19 cellular contexts compared by ENCODE assay signal in genomic region chr20:18176318-18176785, GRCh38. TPM values are rescaled to one million over a fixed set of nuclear protein-coding genes. Genes with fewer than 3 reads are reported as not detected.
A peak's percentile ranks its signal among the peaks of the same experiment; 100 is the strongest.
DNase-seq lines count a peak whose midpoint lies in the region; ATAC-seq and TF ChIP-seq lines count a peak whose summit lies in the region.
"Had no signal": no experiment of that assay in that cellular context is flagged by ENCODE, and none has a peak within 500 bp of the region (broad histone marks: within the 10 kb centered on the region; RNA-seq: fewer than 3 reads in every experiment).

No MANE protein-coding gene starts in this region.

- intact Hi-C loops in Caco-2 (cut with micrococcal nuclease; ENCODE audit: unreplicated experiment) (no loop called here), ovary (cut with DNase I) (no loop called here)

- no peak overlapping the region for H3K27ac ChIP-seq in HEK293 (ENCODE audit: extremely low read depth, low read depth, low read length)
- no peak overlapping the region for H3K27ac ChIP-seq in ovary
- H3K27ac ChIP-seq: gastrocnemius medialis, SJCRH30, skin epidermis had no signal

- peaks cover 7% of the 10 kb centered on the region for H3K4me1 Mint-ChIP-seq in Caco-2 (ENCODE audit: low read depth, unreplicated experiment)
- H3K4me1 Mint-ChIP-seq in type B pancreatic cell (ENCODE audit: unreplicated experiment) = peaks cover 4% of the 10 kb centered on the region
- H3K4me1 Mint-ChIP-seq: brain had no signal

- DNase-seq in Caco-2 = peak in 1 of 2 experiments; percentile 34
- DNase-seq in RKO (ENCODE audit: low spot score) = peak; percentile 8
- peak; percentile 59 for DNase-seq in iPS-NIHi11 (ENCODE audit: low spot score)
- DNase-seq in stimulated activated CD4-positive, alpha-beta T cell treated with anti-CD3 and anti-CD28 coated beads, Interleukin-15, amount 100 ng/mL, for 24 hours = no peak
- no peak for DNase-seq in type B pancreatic cell (ENCODE audit: extremely low spot score, unreplicated experiment)
- no peak for DNase-seq in ovary
- DNase-seq: activated CD4-positive, alpha-beta T cell treated with anti-CD3 and anti-CD28 coated beads for 1 hour; activated naive CD4-positive, alpha-beta T cell; gastrocnemius medialis; GDM1; NCI-H510A; SJCRH30; stimulated activated CD4-positive, alpha-beta T cell treated with anti-CD3 and anti-CD28 coated beads, Interleukin-4, amount 100 ng/mL, for 4 hours had no signal

- peaks cover 8% of the 10 kb centered on the region for H3K9me3 Mint-ChIP-seq in Caco-2 (ENCODE audit: unreplicated experiment)
- no peaks in the 10 kb centered on the region for H3K9me3 Mint-ChIP-seq in type B pancreatic cell

- TF ChIP-seq CTCF in Caco-2 (IDR thresholded peaks at IDR 0.05; ENCODE audit: insufficient read depth in 1 of 2, low read depth in 1 of 2, low read length in 1 of 2, severe bottlenecking in 1 of 2, unreplicated experiment in 1 of 2) = no peak
- no peak; the same call in 1 of the 2 replicates for TF ChIP-seq CTCF in HEK293 (tag by site-specific recombination; IDR thresholded peaks at IDR 0.05)
- TF ChIP-seq CTCF in type B pancreatic cell (conservative IDR thresholded peaks at IDR 0.05) = no peak
- TF ChIP-seq CTCF in ovary (IDR thresholded peaks at IDR 0.05) = no peak

- POLR2A ChIA-PET in Caco-2 (lab: Charles Lee) (interaction anchor here (0.7 kb wide), 1 partner anchor 1067 kb away, joined by 9 read pairs; no protein-coding TSS in a partner anchor), HEK293 (lab: Yijun Ruan, JAX) (interaction anchor here (0.6 kb wide), 1 partner anchor 399 kb away, joined by 3 read pairs; no protein-coding TSS in a partner anchor)

- no peak for TF ChIP-seq POLR2A in ovary (IDR thresholded peaks at IDR 0.05)

- H3K27me3 Mint-ChIP-seq in Caco-2 (ENCODE audit: insufficient read depth, unreplicated experiment) (no peaks in the 10 kb centered on the region), type B pancreatic cell (no peaks in the 10 kb centered on the region)
- H3K27me3 Mint-ChIP-seq: brain had no signal

- H3K4me3 ChIP-seq in Caco-2 (ENCODE audit: low read depth, low read length) (no peak overlapping the region), HEK293 (ENCODE audit: low read depth, low read length) (no peak overlapping the region), ovary (no peak overlapping the region)
- H3K4me3 ChIP-seq: gastrocnemius medialis, GM12878, lung, SJCRH30, skin epidermis had no signal

- H3K4me1 ChIP-seq in Caco-2 (no peaks in the 10 kb centered on the region), HEK293 (ENCODE audit: control insufficient read depth, insufficient read depth, low read length) (no peaks in the 10 kb centered on the region), ovary (ENCODE audit: insufficient read depth) (no peaks in the 10 kb centered on the region)
- H3K4me1 ChIP-seq: SJCRH30 had no signal

- H3K9me3 ChIP-seq in Caco-2 (peaks cover 11% of the 10 kb centered on the region; the same call in 1 of the 2 replicates), HEK293 (ENCODE audit: control insufficient read depth, insufficient read depth, low read depth, low read length) (no peaks in the 10 kb centered on the region), ovary (no peaks in the 10 kb centered on the region)
- H3K9me3 ChIP-seq: gastrocnemius medialis had no signal

- H3K36me3 Mint-ChIP-seq in Caco-2 (ENCODE audit: insufficient read depth, unreplicated experiment) (peaks cover 98% of the 10 kb centered on the region), type B pancreatic cell (peaks cover 47% of the 10 kb centered on the region)

- peaks cover 10% of the 10 kb centered on the region for H3K36me3 ChIP-seq in Caco-2 (ENCODE audit: control insufficient read depth, insufficient read depth, low read length)
- H3K36me3 ChIP-seq in HEK293 (ENCODE audit: control insufficient read depth in 2 of 2, insufficient read depth in 1 of 2, low read length in 2 of 2) = peaks cover 0 to 8% of the 10 kb centered on the region in 2 experiments; a peak in 2 of 3 replicates
- no peaks in the 10 kb centered on the region for H3K36me3 ChIP-seq in ovary

- no peak for TF ChIP-seq EP300 in ovary (IDR thresholded peaks at IDR 0.05)

- ATAC-seq in GM19351 (IDR thresholded peaks at IDR 0.05; ENCODE audit: unreplicated experiment) = no peak
- ATAC-seq: gastrocnemius medialis, GM12878 had no signal

- 92 to 95% (median 95%) methylated on average over 8 of the region's 8 CpGs for WGBS in ovary, 3 donors

- H3K27me3 ChIP-seq in Caco-2 (replicated peaks; ENCODE audit: control insufficient read depth, insufficient read depth, low read length) (no peaks in the 10 kb centered on the region), ovary (no peaks in the 10 kb centered on the region)
- H3K27me3 ChIP-seq: gastrocnemius medialis, SJCRH30 had no signal

- H3K27ac Mint-ChIP-seq in Caco-2 (ENCODE audit: unreplicated experiment) (peak overlapping the region; percentile 49), type B pancreatic cell (no peak overlapping the region)

- no TSS peak for BruUV-seq in Caco-2 (replicated peaks; lab: Mats Ljungman, UMichigan)

- H3K4me3 Mint-ChIP-seq in Caco-2 (ENCODE audit: unreplicated experiment) (no peak overlapping the region), type B pancreatic cell (no peak overlapping the region)
- H3K4me3 Mint-ChIP-seq: brain had no signal

- CTCF ChIA-PET in Caco-2 (lab: Charles Lee) = no interaction called here
- CTCF ChIA-PET in HEK293 (lab: Yijun Ruan, JAX) = no interaction called here

TF ChIP-seq in HEK293, 187 proteins besides CTCF, POLR2A, EP300 and RAD21 (continues in another document):
- peak; percentile 46 for TF ChIP-seq GLIS1 (tag by site-specific recombination; IDR thresholded peaks at IDR 0.05)
- TF ChIP-seq ZNF544 (tag by site-specific recombination; IDR thresholded peaks at IDR 0.05) = no peak
- peak; percentile 36; the same call in 1 of the 2 replicates for TF ChIP-seq ZNF335 (tag by site-specific recombination; conservative IDR thresholded peaks at IDR 0.05)
- TF ChIP-seq KLF16 (tag by site-specific recombination; IDR thresholded peaks at IDR 0.05) = no peak
- TF ChIP-seq ZNF341 (tag by site-specific recombination; IDR thresholded peaks at IDR 0.05; ENCODE audit: low read depth) = no peak
- TF ChIP-seq PRDM10 (tag by site-specific recombination; IDR thresholded peaks at IDR 0.05) = peak; percentile 31; the same call in 1 of the 2 replicates
- no peak for TF ChIP-seq TCF7L2 (IDR thresholded peaks at IDR 0.05; ENCODE audit: borderline replicate concordance, low read depth, low read length)
- TF ChIP-seq ZNF560 (tag by site-specific recombination; IDR thresholded peaks at IDR 0.05; ENCODE audit: borderline replicate concordance) = no peak
- no peak for TF ChIP-seq ZBTB8A (tag by site-specific recombination; IDR thresholded peaks at IDR 0.05)
- no peak for TF ChIP-seq SP3 (tag by site-specific recombination; IDR thresholded peaks at IDR 0.05)

RNA-seq across cellular contexts. Expression of gene KAT14, which starts 38.7 kb away (rescaled TPM):
- total RNA-seq in Caco-2 (2022) (77.1 and 83.2 TPM in 2 replicates), type B pancreatic cell (ENCODE audit: low replicate concordance) (19.7 and 24.9 TPM in 2 replicates), ovary (10 to 100 TPM; 10.0 to 18.5 (median 14.8) TPM)
- 10 to 100 TPM; 11.0 to 19.5 TPM for polyA plus RNA-seq in ovary

RNA-seq across cellular contexts. Expression of gene PET117, which starts 38.7 kb away (rescaled TPM):
- total RNA-seq in Caco-2 (2022) = 30.2 and 30.9 TPM in 2 replicates
- 17.8 and 18.7 TPM in 2 replicates for total RNA-seq in type B pancreatic cell (ENCODE audit: low replicate concordance)
- total RNA-seq in ovary = 10 to 100 TPM in 6 of 7 donors, 1 to 10 TPM in 1; 9.9 to 17.7 (median 15.1) TPM
- 10 to 100 TPM in 1 of 2 donors, 1 to 10 TPM in 1; 8.6 to 13.0 TPM for polyA plus RNA-seq in ovary

Comparison
In these comparisons a context has a peak if more than half of its experiments do, and no peak if none do; other contexts are left out.
1. DNase-seq: peak in RKO (single experiment) and iPS-NIHi11 (single experiment); none in stimulated activated CD4-positive, alpha-beta T cell treated with anti-CD3 and anti-CD28 coated beads, Interleukin-15, amount 100 ng/mL, for 24 hours (single experiment), type B pancreatic cell (single experiment) and ovary (0 of 5).